In genomic region chr4:91268913-91269312, GRCh38 we compare ENCODE assay signal across 21 cellular contexts.
"Had no signal": no experiment of that assay in that cellular context is flagged by ENCODE, and none has a peak within 500 bp of the region (broad histone marks: within the 10 kb centered on the region; RNA-seq: fewer than 3 reads in every experiment).

No MANE protein-coding gene starts in this region.

- H3K4me3 ChIP-seq: breast epithelium, colonic mucosa, dorsolateral prefrontal cortex, esophagus muscularis mucosa, gastrocnemius medialis, testis, vagina had no signal

- H3K36me3 ChIP-seq: breast epithelium, colonic mucosa, esophagus muscularis mucosa, gastrocnemius medialis, vagina, WERI-Rb-1 had no signal

- FAIRE-seq: islet of Langerhans had no signal

- H3K9me3 ChIP-seq: colonic mucosa, esophagus muscularis mucosa, gastrocnemius medialis, testis, vagina had no signal

- ATAC-seq: activated T-cell treated with anti-CD3 and anti-CD28 coated beads, Interleukin-2, amount 50 U/mL, for 72 hours; effector memory CD8-positive, alpha-beta T cell; gastrocnemius medialis; left ventricle myocardium superior had no signal

- H3K4me1 ChIP-seq: breast epithelium, colonic mucosa, esophagus muscularis mucosa, gastrocnemius medialis, testis, vagina had no signal

- DNase-seq: activated CD4-positive, alpha-beta T cell treated with anti-CD3 and anti-CD28 coated beads, Interleukin-2, amount 50 U/mL, for 48 hours; activated effector memory CD4-positive, alpha-beta T cell treated with Interleukin-2 at 50 U/mL for 16 hours; activated naive CD4-positive, alpha-beta T cell treated with anti-CD3 and anti-CD28 coated beads for 36 hours; activated naive CD8-positive, alpha-beta T cell treated with anti-CD3 and anti-CD28 coated beads, Interleukin-2, amount 10 ng/mL, durations not matched to agents 7 days and 5 days; activated T-cell treated with anti-CD3 and anti-CD28 coated beads, Interleukin-2, amount 50 U/mL, for 72 hours; amniotic stem cell; dorsolateral prefrontal cortex; effector memory CD8-positive, alpha-beta T cell; gastrocnemius medialis; hypothalamus; left ventricle myocardium superior; occipital lobe; stimulated activated CD4-positive, alpha-beta T cell treated with anti-CD3 and anti-CD28 coated beads, Interleukin-4, amount 100 ng/mL, for 1 hour; stimulated activated naive CD4-positive, alpha-beta T cell; testis; WERI-Rb-1 had no signal

- H3K27ac ChIP-seq: breast epithelium, dorsolateral prefrontal cortex, esophagus muscularis mucosa, gastrocnemius medialis, testis, vagina, WERI-Rb-1 had no signal

- H3K27me3 ChIP-seq: breast epithelium, colonic mucosa, dorsolateral prefrontal cortex, esophagus muscularis mucosa, gastrocnemius medialis, testis, vagina had no signal
